Comparison of ENCODE assay signal across 1 cellular context in genomic region chr6:18265787-18266523, GRCh38.
TF ChIP-seq lines count a peak whose summit lies in the region.

No MANE protein-coding gene starts in this region.

TF ChIP-seq in K562, 482 proteins besides CTCF, POLR2A, EP300 and RAD21:
- TF ChIP-seq ZFX (CRISPR knock-in tag; IDR thresholded peaks at IDR 0.05) (no peak), MXD1 (CRISPR knock-in tag; IDR thresholded peaks at IDR 0.05; ENCODE audit: borderline replicate concordance, poor library complexity, severe bottlenecking) (no peak), PTTG1 (tag; IDR thresholded peaks at IDR 0.05; ENCODE audit: low read depth) (no peak), CEBPZ (IDR thresholded peaks at IDR 0.05; ENCODE audit: borderline replicate concordance, low read depth, low read length) (no peak), ZBTB33 (CRISPR knock-in tag; IDR thresholded peaks at IDR 0.05) (peak; percentile 99), CBX5 (IDR thresholded peaks at IDR 0.05; ENCODE audit: borderline replicate concordance, low read depth) (peak; percentile 86; the same call in 1 of the 2 replicates), HMGXB4 (CRISPR knock-in tag; IDR thresholded peaks at IDR 0.05) (no peak), COPS2 (conservative IDR thresholded peaks at IDR 0.05) (no peak), ATF6 (CRISPR knock-in tag; IDR thresholded peaks at IDR 0.05) (no peak), SREBF1 (IDR thresholded peaks at IDR 0.05; ENCODE audit: borderline replicate concordance, low read depth, low read length) (no peak), NR1H2 (CRISPR knock-in tag; IDR thresholded peaks at IDR 0.05) (no peak), NCOA6 (IDR thresholded peaks at IDR 0.05) (no peak), NFIC (IDR thresholded peaks at IDR 0.05) (no peak), HEY1 (CRISPR knock-in tag; IDR thresholded peaks at IDR 0.05; ENCODE audit: borderline replicate concordance) (no peak), PHF20 (IDR thresholded peaks at IDR 0.05; ENCODE audit: partially characterized antibody) (no peak), ZNF449 (CRISPR knock-in tag; IDR thresholded peaks at IDR 0.05) (no peak), CBX3 (IDR thresholded peaks at IDR 0.05; ENCODE audit: borderline replicate concordance in 1 of 2, low read length in 2 of 2) (peak in 1 of 2 experiments; percentile 94; a peak in 2 of 3 replicates), NCOA2 (IDR thresholded peaks at IDR 0.05; ENCODE audit: partially characterized antibody in 2 of 2) (no peak), TFAP4 (CRISPR knock-in tag; IDR thresholded peaks at IDR 0.05; ENCODE audit: borderline replicate concordance) (peak; percentile 70; the same call in 1 of the 2 replicates), ETV1 (tag; conservative IDR thresholded peaks at IDR 0.05; ENCODE audit: low read depth) (no peak), SIRT6 (IDR thresholded peaks at IDR 0.05; ENCODE audit: low read depth, low read length) (no peak), TRIM24 (IDR thresholded peaks at IDR 0.05) (peak; percentile 21 to 58), TRIM28 (IDR thresholded peaks at IDR 0.05) (peak; percentile 88; the same call in 1 of the 2 replicates), NKRF (IDR thresholded peaks at IDR 0.05; ENCODE audit: borderline replicate concordance) (no peak), ZNF280A (IDR thresholded peaks at IDR 0.05; ENCODE audit: low read depth, partially characterized antibody) (peak; percentile 92), SPI1 (IDR thresholded peaks at IDR 0.05; ENCODE audit: borderline replicate concordance, low read depth, low read length) (peak; percentile 49; the same call in 1 of the 2 replicates), RBM39 (optimal IDR thresholded peaks at IDR 0.05; ENCODE audit: low read depth, low read length) (no peak), GTF2F1 (IDR thresholded peaks at IDR 0.05; ENCODE audit: low read depth, low read length) (no peak), JUNB (CRISPR knock-in tag; conservative IDR thresholded peaks at IDR 0.05) (no peak)
TF ChIP-seq in K562: peak in this region for 8.
